Comparison of ENCODE assay signal across 2 cellular contexts in genomic region chr12:57511588-57512325, GRCh38.
TF ChIP-seq lines count a peak whose summit lies in the region.

No MANE protein-coding gene starts in this region.

TF ChIP-seq in endothelial cell of umbilical vein, 7 proteins besides CTCF, POLR2A, EP300 and RAD21:
- TF ChIP-seq, protein P1, sequence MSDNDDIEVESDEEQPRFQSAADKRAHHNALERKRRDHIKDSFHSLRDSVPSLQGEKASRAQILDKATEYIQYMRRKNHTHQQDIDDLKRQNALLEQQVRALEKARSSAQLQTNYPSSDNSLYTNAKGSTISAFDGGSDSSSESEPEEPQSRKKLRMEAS (IDR thresholded peaks at IDR 0.05; ENCODE audit: insufficient read depth, insufficient read length) = no peak
- TF ChIP-seq FOS (IDR thresholded peaks at IDR 0.05; ENCODE audit: borderline replicate concordance, insufficient read depth, low read length) (no peak), EZH2 (IDR thresholded peaks at IDR 0.05; ENCODE audit: borderline replicate concordance, low read depth, low read length, severe bottlenecking) (no peak), MYC (IDR thresholded peaks at IDR 0.05; ENCODE audit: low read depth, low read length) (no peak), JUN (IDR thresholded peaks at IDR 0.05; ENCODE audit: borderline replicate concordance, insufficient read depth, insufficient read length, low read depth) (no peak), GATA2 (IDR thresholded peaks at IDR 0.05; ENCODE audit: insufficient read depth, insufficient read length, low read depth, low read length) (no peak), POLR2AphosphoS5 (IDR thresholded peaks at IDR 0.05; ENCODE audit: insufficient read depth, low read depth, low read length) (no peak)

TF ChIP-seq in SK-N-SH, 30 proteins besides CTCF, POLR2A, EP300 and RAD21:
- TF ChIP-seq, protein P2, sequence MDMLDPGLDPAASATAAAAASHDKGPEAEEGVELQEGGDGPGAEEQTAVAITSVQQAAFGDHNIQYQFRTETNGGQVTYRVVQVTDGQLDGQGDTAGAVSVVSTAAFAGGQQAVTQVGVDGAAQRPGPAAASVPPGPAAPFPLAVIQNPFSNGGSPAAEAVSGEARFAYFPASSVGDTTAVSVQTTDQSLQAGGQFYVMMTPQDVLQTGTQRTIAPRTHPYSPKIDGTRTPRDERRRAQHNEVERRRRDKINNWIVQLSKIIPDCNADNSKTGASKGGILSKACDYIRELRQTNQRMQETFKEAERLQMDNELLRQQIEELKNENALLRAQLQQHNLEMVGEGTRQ (IDR thresholded peaks at IDR 0.05; ENCODE audit: borderline replicate concordance, low read depth, low read length) = no peak
